ENCODE assay signal across 22 cellular contexts in genomic region chr11:44774736-44775135, GRCh38. TPM values are rescaled to one million over a fixed set of nuclear protein-coding genes. Genes with fewer than 3 reads are reported as not detected.
DNase-seq lines count a peak whose midpoint lies in the region; ATAC-seq, FAIRE-seq and TF ChIP-seq lines count a peak whose summit lies in the region.
"Had no signal": no experiment of that assay in that cellular context is flagged by ENCODE, and none has a peak within 500 bp of the region (broad histone marks: within the 10 kb centered on the region; RNA-seq: fewer than 3 reads in every experiment).

No MANE protein-coding gene starts in this region.

- no peaks in the 10 kb centered on the region for H3K36me3 ChIP-seq in BLaER1 treated with 17β-estradiol and CSF1 and Interleukin-3, amounts not matched to agents 10 nM and 100 nM
- H3K36me3 ChIP-seq: neutrophil, thoracic aorta had no signal

- peak overlapping the region; percentile 74 for H3K27ac Mint-ChIP-seq in T-helper 17 cell
- H3K27ac Mint-ChIP-seq: activated naive CD8-positive, alpha-beta T cell treated with anti-CD3 and anti-CD28 coated beads for 36 hours; activated T-helper 2 cell treated with anti-CD3 and anti-CD28 coated beads, Interferon-gamma antibody, Interleukin-2, Interleukin-4, amounts not matched to agents 10 μg/mL and 5 μg/mL and 100 μg/mL, durations not matched to agents 14 hours and 24 hours and 36 hours; stimulated activated naive B cell treated with anti-CD40 and anti-IgM and Interleukin-4, amounts not matched to agents 10 μg/mL and 1 μg/mL and 100 μg/mL, for 72 hours had no signal

- peaks cover 44% of the 10 kb centered on the region for H3K4me1 Mint-ChIP-seq in T-helper 17 cell
- H3K4me1 Mint-ChIP-seq: activated naive CD8-positive, alpha-beta T cell treated with anti-CD3 and anti-CD28 coated beads for 36 hours had no signal

- intact Hi-C loops in left ventricle myocardium superior (cut with micrococcal nuclease), result no loop called here

- peaks cover 9% of the 10 kb centered on the region for H3K36me3 Mint-ChIP-seq in T-helper 17 cell (ENCODE audit: low read depth)
- H3K36me3 Mint-ChIP-seq: activated naive CD8-positive, alpha-beta T cell treated with anti-CD3 and anti-CD28 coated beads for 36 hours; stimulated activated naive B cell treated with anti-CD40 and anti-IgM and Interleukin-4, amounts not matched to agents 10 μg/mL and 1 μg/mL and 100 μg/mL, for 72 hours had no signal

- H3K4me1 ChIP-seq in BLaER1 treated with 17β-estradiol and CSF1 and Interleukin-3, amounts not matched to agents 10 nM and 100 nM, result peaks cover 13 to 50% (median 42%) of the 10 kb centered on the region in 10 experiments
- H3K4me1 ChIP-seq: psoas muscle had no signal

- H3K4me3 ChIP-seq in BLaER1 treated with 17β-estradiol and CSF1 and Interleukin-3, amounts not matched to agents 10 nM and 100 nM, result no peak overlapping the region
- H3K4me3 ChIP-seq: PC-9, psoas muscle, thoracic aorta had no signal

- TF ChIP-seq POLR2A in GM12891 (IDR thresholded peaks at IDR 0.05; ENCODE audit: low read depth, low read length), result no peak

- ATAC-seq in T-helper 17 cell (no peak), left ventricle myocardium superior (peak; percentile 1), GM18870 (IDR thresholded peaks at IDR 0.05; ENCODE audit: unreplicated experiment) (no peak)

- DNase-seq in T-helper 17 cell (no peak), left ventricle myocardium superior (no peak), pulmonary artery endothelial cell (ENCODE audit: low read depth, low spot score) (peak; percentile 71), GM12891 (ENCODE audit: insufficient read length, low spot score) (no peak), D341Med (ENCODE audit: low spot score) (no peak), DMS53 treated with DMSO at 0.1 percent for 48 hours (lab: John Stamatoyannopoulos, UW; ENCODE audit: unreplicated experiment) (no peak)
- DNase-seq: NCI-H2107; SHP77 treated with DMSO at 0.1 percent for 48 hours; stimulated activated naive B cell treated with anti-CD40 and anti-IgM and Interleukin-4, amounts not matched to agents 10 μg/mL and 1 μg/mL and 100 μg/mL, for 72 hours; T1000 had no signal

- no peaks in the 10 kb centered on the region for H3K9me3 ChIP-seq in BLaER1 treated with 17β-estradiol and CSF1 and Interleukin-3, amounts not matched to agents 10 nM and 100 nM (replicated peaks in 1 of 11)
- H3K9me3 ChIP-seq in T-helper 17 cell (ENCODE audit: control insufficient read depth, low read length, poor library complexity, severe bottlenecking), result no peaks in the 10 kb centered on the region
- H3K9me3 ChIP-seq: neutrophil, psoas muscle, thoracic aorta had no signal

- H3K4me2 ChIP-seq in BLaER1 treated with 17β-estradiol and CSF1 and Interleukin-3, amounts not matched to agents 10 nM and 100 nM, result peak overlapping the region in 10 of 11 experiments; percentile 29 to 84 (median 74); a peak in 19 of 22 replicates
- H3K4me2 ChIP-seq: PC-9 had no signal

- no peaks in the 10 kb centered on the region for H4K20me1 ChIP-seq in BLaER1 treated with 17β-estradiol and CSF1 and Interleukin-3, amounts not matched to agents 10 nM and 100 nM

- H3K27me3 ChIP-seq in BLaER1 treated with 17β-estradiol and CSF1 and Interleukin-3, amounts not matched to agents 10 nM and 100 nM, result peaks cover 0 to 9% (median 0%) of the 10 kb centered on the region in 11 experiments; a peak in 1 of 22 replicates

- no peaks in the 10 kb centered on the region for H3K27me3 Mint-ChIP-seq in T-helper 17 cell

- no peak for FAIRE-seq in GM12891 (lab: Jason Lieb, UNC)
- FAIRE-seq: astrocyte had no signal

- no peak overlapping the region for H3K4me3 Mint-ChIP-seq in T-helper 17 cell
- H3K4me3 Mint-ChIP-seq: activated naive CD8-positive, alpha-beta T cell treated with anti-CD3 and anti-CD28 coated beads for 36 hours; stimulated activated naive B cell treated with anti-CD40 and anti-IgM and Interleukin-4, amounts not matched to agents 10 μg/mL and 1 μg/mL and 100 μg/mL, for 72 hours had no signal

- no peak overlapping the region for H3K9ac ChIP-seq in BLaER1 treated with 17β-estradiol and CSF1 and Interleukin-3, amounts not matched to agents 10 nM and 100 nM

- H3K27ac ChIP-seq in BLaER1 treated with 17β-estradiol and CSF1 and Interleukin-3, amounts not matched to agents 10 nM and 100 nM, result no peak overlapping the region
- H3K27ac ChIP-seq: C4-2B, neutrophil, PC-9, psoas muscle, thoracic aorta had no signal

TF ChIP-seq in GM12891, 5 proteins besides CTCF, POLR2A, EP300 and RAD21:
- TF ChIP-seq SPI1 (IDR thresholded peaks at IDR 0.05; ENCODE audit: low read depth, low read length) (no peak), TAF1 (IDR thresholded peaks at IDR 0.05; ENCODE audit: low read depth, low read length) (no peak), POU2F2 (IDR thresholded peaks at IDR 0.05; ENCODE audit: low read depth, low read length) (no peak), PAX5 (IDR thresholded peaks at IDR 0.05; ENCODE audit: insufficient read depth, low read length, severe bottlenecking) (no peak), POLR2AphosphoS5 (IDR thresholded peaks at IDR 0.05; ENCODE audit: low read depth, low read length) (no peak)

RNA-seq across cellular contexts. Expression of gene TSPAN18, which starts 48.0 kb away (rescaled TPM):
- total RNA-seq in T-helper 17 cell (10 to 100 TPM; 79.8 to 93.2 TPM), left ventricle myocardium superior (94.6 TPM), pulmonary artery endothelial cell (11.1 and 11.5 TPM in 2 replicates)
- 1.1 TPM for polyA plus RNA-seq in GM12891 (2012; ENCODE audit: low read depth, missing spikeins)
- total RNA-seq: HT1080, NCI-H460, PC-9 had no signal
